Comparison of ENCODE assay signal across 20 cellular contexts in genomic region chr10:84587789-84588188, GRCh38.
"Had no signal": no experiment of that assay in that cellular context is flagged by ENCODE, and none has a peak within 500 bp of the region (broad histone marks: within the 10 kb centered on the region; RNA-seq: fewer than 3 reads in every experiment).

No MANE protein-coding gene starts in this region.

- DNase-seq: activated B cell treated with CpG ODN at 0.5 μM for 24 hours; activated CD4-positive, alpha-beta T cell treated with anti-CD3 and anti-CD28 coated beads for 1 hour; activated CD4-positive, alpha-beta T cell treated with anti-CD3 and anti-CD28 coated beads, Interleukin-2, amount 10 ng/mL, durations not matched to agents 24 days and 14 days; activated CD4-positive, alpha-beta T cell treated with anti-CD3 and anti-CD28 coated beads, Interleukin-2, amount 50 U/mL, for 48 hours; activated naive CD4-positive, alpha-beta T cell treated with Interleukin-2 at 50 U/mL for 16 hours; activated naive CD8-positive, alpha-beta T cell treated with anti-CD3 and anti-CD28 coated beads for 36 hours; activated T-cell treated with anti-CD3 and anti-CD28 coated beads, Interleukin-2, amount 50 U/mL, for 4 hours; brain microvascular endothelial cell; NCI-H1048; NCI-H187 treated with DMSO at 0.1 percent for 48 hours; NCI-H2081 treated with DMSO at 0.1 percent for 48 hours; NCI-H446; NCI-H524; PC-3; SHP77; T-helper 9 cell had no signal

- H3K9me3 ChIP-seq: SJSA1 had no signal

- H3K27me3 ChIP-seq: brain microvascular endothelial cell, cardiac muscle cell, SJSA1 had no signal

- ATAC-seq: activated T-cell treated with anti-CD3 and anti-CD28 coated beads, Interleukin-2, amount 50 U/mL, for 4 hours; PC-3; SK-N-SH treated with all-trans-retinoic acid at 6 μM for 48 hours had no signal

- H3K27ac Mint-ChIP-seq: activated B cell treated with CpG ODN at 0.5 μM for 24 hours; activated CD4-positive, alpha-beta T cell treated with anti-CD3 and anti-CD28 coated beads, Interleukin-2, amount 10 ng/mL, durations not matched to agents 24 days and 14 days; activated naive CD8-positive, alpha-beta T cell treated with anti-CD3 and anti-CD28 coated beads for 36 hours; T-helper 1 cell treated with Interleukin-12 subunit alpha and Interleukin-12 subunit beta and Interleukin-4 antibody, amounts not matched to agents 30 μg/mL and 1 μg/mL, for 36 hours had no signal

- H3K27me3 Mint-ChIP-seq: activated CD4-positive, alpha-beta T cell treated with anti-CD3 and anti-CD28 coated beads, Interleukin-2, amount 10 ng/mL, durations not matched to agents 24 days and 14 days had no signal

- H3K4me1 Mint-ChIP-seq: activated B cell treated with CpG ODN at 0.5 μM for 24 hours; activated CD4-positive, alpha-beta T cell treated with anti-CD3 and anti-CD28 coated beads, Interleukin-2, amount 10 ng/mL, durations not matched to agents 24 days and 14 days; activated naive CD8-positive, alpha-beta T cell treated with anti-CD3 and anti-CD28 coated beads for 36 hours had no signal

- H3K36me3 ChIP-seq: brain microvascular endothelial cell, cardiac muscle cell, SJSA1 had no signal

- H3K4me1 ChIP-seq: SJSA1 had no signal

- H3K4me3 Mint-ChIP-seq: activated B cell treated with CpG ODN at 0.5 μM for 24 hours; activated CD4-positive, alpha-beta T cell treated with anti-CD3 and anti-CD28 coated beads, Interleukin-2, amount 10 ng/mL, durations not matched to agents 24 days and 14 days; activated naive CD8-positive, alpha-beta T cell treated with anti-CD3 and anti-CD28 coated beads for 36 hours; activated T-cell treated with anti-CD3 and anti-CD28 coated beads, Interleukin-2, amount 50 U/mL, for 4 hours; T-helper 1 cell treated with Interleukin-12 subunit alpha and Interleukin-12 subunit beta and Interleukin-4 antibody, amounts not matched to agents 30 μg/mL and 1 μg/mL, for 36 hours had no signal

- H3K9me3 Mint-ChIP-seq: activated B cell treated with CpG ODN at 0.5 μM for 24 hours; activated CD4-positive, alpha-beta T cell treated with anti-CD3 and anti-CD28 coated beads, Interleukin-2, amount 10 ng/mL, durations not matched to agents 24 days and 14 days; activated naive CD8-positive, alpha-beta T cell treated with anti-CD3 and anti-CD28 coated beads for 36 hours; activated T-cell treated with anti-CD3 and anti-CD28 coated beads, Interleukin-2, amount 50 U/mL, for 4 hours; T-helper 1 cell treated with Interleukin-12 subunit alpha and Interleukin-12 subunit beta and Interleukin-4 antibody, amounts not matched to agents 30 μg/mL and 1 μg/mL, for 36 hours had no signal

- H3K4me3 ChIP-seq: cardiac muscle cell, SJSA1 had no signal

- H3K36me3 Mint-ChIP-seq: activated naive CD8-positive, alpha-beta T cell treated with anti-CD3 and anti-CD28 coated beads for 36 hours had no signal

- H3K27ac ChIP-seq: brain microvascular endothelial cell, cardiac muscle cell, SJSA1 had no signal
